1 cellular context compared by ENCODE assay signal in genomic region chr2:174485763-174486613, GRCh38.
A peak's percentile ranks its signal among the peaks of the same experiment; 100 is the strongest.
TF ChIP-seq lines count a peak whose summit lies in the region.

No MANE protein-coding gene starts in this region.

TF ChIP-seq in HepG2, 621 proteins besides CTCF, POLR2A, EP300 and RAD21 (continued from another document):
- TF ChIP-seq ZNF276 (CRISPR knock-in tag; IDR thresholded peaks at IDR 0.05; ENCODE audit: low read depth) = no peak
- no peak for TF ChIP-seq ZNF512B (CRISPR knock-in tag; IDR thresholded peaks at IDR 0.05; ENCODE audit: borderline replicate concordance)
- TF ChIP-seq ZNF605 (CRISPR knock-in tag; IDR thresholded peaks at IDR 0.05) = peak; percentile 13; the same call in 1 of the 2 replicates
- TF ChIP-seq WIZ (CRISPR knock-in tag; IDR thresholded peaks at IDR 0.05) = 0 out of 2 replicates have a peak, but pooled peaks have one; percentile 11
- no peak for TF ChIP-seq ZNF563 (CRISPR knock-in tag; IDR thresholded peaks at IDR 0.05)
- TF ChIP-seq ZNF234 (CRISPR knock-in tag; conservative IDR thresholded peaks at IDR 0.05) = 0 out of 2 replicates have a peak, but pooled peaks have one; percentile 5
- TF ChIP-seq CBX2 (IDR thresholded peaks at IDR 0.05; ENCODE audit: low read depth, low read length) = 0 out of 2 replicates have a peak, but pooled peaks have one; percentile 13
- TF ChIP-seq CBX2 (CRISPR knock-in tag; IDR thresholded peaks at IDR 0.05; ENCODE audit: low read depth) = no peak
- TF ChIP-seq SALL2 (CRISPR knock-in tag; IDR thresholded peaks at IDR 0.05) = no peak
- no peak for TF ChIP-seq ZNF251 (CRISPR knock-in tag; IDR thresholded peaks at IDR 0.05)
- TF ChIP-seq MIXL1 (CRISPR knock-in tag; IDR thresholded peaks at IDR 0.05) = no peak
- no peak for TF ChIP-seq ZNF205 (CRISPR knock-in tag; IDR thresholded peaks at IDR 0.05)
- TF ChIP-seq ATAD3A (CRISPR knock-in tag; IDR thresholded peaks at IDR 0.05) = no peak
- TF ChIP-seq ATF2 (CRISPR knock-in tag; IDR thresholded peaks at IDR 0.05) = no peak
- TF ChIP-seq ZNF850 (CRISPR knock-in tag; conservative IDR thresholded peaks at IDR 0.05) = no peak
- 0 out of 2 replicates have a peak, but pooled peaks have one; percentile 57 for TF ChIP-seq BORCS8-MEF2B (CRISPR knock-in tag; IDR thresholded peaks at IDR 0.05)
- TF ChIP-seq ATRX (CRISPR knock-in tag; IDR thresholded peaks at IDR 0.05; ENCODE audit: borderline replicate concordance) = no peak
- no peak for TF ChIP-seq AHDC1 (CRISPR knock-in tag; IDR thresholded peaks at IDR 0.05; ENCODE audit: borderline replicate concordance)
- peak; percentile 66; the same call in 1 of the 2 replicates for TF ChIP-seq ZNF501 (CRISPR knock-in tag; IDR thresholded peaks at IDR 0.05)
- TF ChIP-seq ZNF768 (CRISPR knock-in tag; IDR thresholded peaks at IDR 0.05) = no peak
- 0 out of 2 replicates have a peak, but pooled peaks have one; percentile 5 for TF ChIP-seq MTERF4 (CRISPR knock-in tag; IDR thresholded peaks at IDR 0.05)
- no peak for TF ChIP-seq ZNF124 (CRISPR knock-in tag; IDR thresholded peaks at IDR 0.05)
- TF ChIP-seq XRCC5 (optimal IDR thresholded peaks at IDR 0.05; ENCODE audit: low read length) = no peak
- TF ChIP-seq ZBTB34 (CRISPR knock-in tag; IDR thresholded peaks at IDR 0.05) = no peak
- TF ChIP-seq ZNF20 (CRISPR knock-in tag; IDR thresholded peaks at IDR 0.05) = no peak
- TF ChIP-seq SMC3 (IDR thresholded peaks at IDR 0.05; ENCODE audit: low read length) = no peak
- no peak for TF ChIP-seq SSRP1 (CRISPR knock-in tag; IDR thresholded peaks at IDR 0.05)
- TF ChIP-seq HHEX (CRISPR knock-in tag; IDR thresholded peaks at IDR 0.05) = no peak
- TF ChIP-seq MLXIP (CRISPR knock-in tag; IDR thresholded peaks at IDR 0.05; ENCODE audit: borderline replicate concordance) = no peak
- TF ChIP-seq HNRNPLL (IDR thresholded peaks at IDR 0.05; ENCODE audit: low read depth, low read length, poor library complexity, severe bottlenecking) = no peak
- TF ChIP-seq KDM1A (CRISPR knock-in tag; IDR thresholded peaks at IDR 0.05) = no peak
- 0 out of 2 replicates have a peak, but pooled peaks have one; percentile 19 for TF ChIP-seq NFIB (CRISPR knock-in tag; IDR thresholded peaks at IDR 0.05; ENCODE audit: borderline replicate concordance)
